In the genomic region with DNA sequence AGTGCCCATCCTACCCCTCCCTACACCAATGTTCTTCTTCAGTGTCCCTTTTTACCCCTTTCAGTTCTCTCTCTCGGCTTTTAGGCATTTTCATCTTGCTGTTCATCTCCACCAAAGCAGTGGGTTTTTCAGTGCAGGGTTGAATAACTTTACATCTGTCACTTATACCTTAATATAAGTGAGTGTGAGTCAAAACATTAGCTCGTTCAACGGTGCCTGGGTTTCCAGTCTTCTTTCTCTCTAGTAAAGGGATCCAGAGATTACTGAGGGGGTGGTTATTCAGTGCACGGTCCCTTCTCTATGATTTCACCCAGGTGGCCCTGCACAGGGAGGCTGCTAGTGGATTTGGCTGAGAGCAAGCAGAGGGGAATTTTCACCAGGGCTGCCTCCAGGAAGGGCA, we compare ENCODE assay signal across 1 cellular context.
TF ChIP-seq lines count a peak whose summit lies in the region.

No MANE protein-coding gene starts in this region.

TF ChIP-seq in GM12878, 131 proteins besides CTCF, POLR2A, EP300 and RAD21 (continued from another document):
- TF ChIP-seq, protein P1, sequence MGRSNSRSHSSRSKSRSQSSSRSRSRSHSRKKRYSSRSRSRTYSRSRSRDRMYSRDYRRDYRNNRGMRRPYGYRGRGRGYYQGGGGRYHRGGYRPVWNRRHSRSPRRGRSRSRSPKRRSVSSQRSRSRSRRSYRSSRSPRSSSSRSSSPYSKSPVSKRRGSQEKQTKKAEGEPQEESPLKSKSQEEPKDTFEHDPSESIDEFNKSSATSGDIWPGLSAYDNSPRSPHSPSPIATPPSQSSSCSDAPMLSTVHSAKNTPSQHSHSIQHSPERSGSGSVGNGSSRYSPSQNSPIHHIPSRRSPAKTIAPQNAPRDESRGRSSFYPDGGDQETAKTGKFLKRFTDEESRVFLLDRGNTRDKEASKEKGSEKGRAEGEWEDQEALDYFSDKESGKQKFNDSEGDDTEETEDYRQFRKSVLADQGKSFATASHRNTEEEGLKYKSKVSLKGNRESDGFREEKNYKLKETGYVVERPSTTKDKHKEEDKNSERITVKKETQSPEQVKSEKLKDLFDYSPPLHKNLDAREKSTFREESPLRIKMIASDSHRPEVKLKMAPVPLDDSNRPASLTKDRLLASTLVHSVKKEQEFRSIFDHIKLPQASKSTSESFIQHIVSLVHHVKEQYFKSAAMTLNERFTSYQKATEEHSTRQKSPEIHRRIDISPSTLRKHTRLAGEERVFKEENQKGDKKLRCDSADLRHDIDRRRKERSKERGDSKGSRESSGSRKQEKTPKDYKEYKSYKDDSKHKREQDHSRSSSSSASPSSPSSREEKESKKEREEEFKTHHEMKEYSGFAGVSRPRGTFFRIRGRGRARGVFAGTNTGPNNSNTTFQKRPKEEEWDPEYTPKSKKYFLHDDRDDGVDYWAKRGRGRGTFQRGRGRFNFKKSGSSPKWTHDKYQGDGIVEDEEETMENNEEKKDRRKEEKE (IDR thresholded peaks at IDR 0.05): no peak
- TF ChIP-seq EED (IDR thresholded peaks at IDR 0.05; ENCODE audit: low read depth) (peak; percentile 48; the same call in 1 of the 2 replicates), MEF2A (IDR thresholded peaks at IDR 0.05; ENCODE audit: insufficient read depth, low read depth, low read length) (0 out of 2 replicates have a peak, but pooled peaks have one; percentile 24)
